ENCODE assay signal across 6 cellular contexts in the genomic region with DNA sequence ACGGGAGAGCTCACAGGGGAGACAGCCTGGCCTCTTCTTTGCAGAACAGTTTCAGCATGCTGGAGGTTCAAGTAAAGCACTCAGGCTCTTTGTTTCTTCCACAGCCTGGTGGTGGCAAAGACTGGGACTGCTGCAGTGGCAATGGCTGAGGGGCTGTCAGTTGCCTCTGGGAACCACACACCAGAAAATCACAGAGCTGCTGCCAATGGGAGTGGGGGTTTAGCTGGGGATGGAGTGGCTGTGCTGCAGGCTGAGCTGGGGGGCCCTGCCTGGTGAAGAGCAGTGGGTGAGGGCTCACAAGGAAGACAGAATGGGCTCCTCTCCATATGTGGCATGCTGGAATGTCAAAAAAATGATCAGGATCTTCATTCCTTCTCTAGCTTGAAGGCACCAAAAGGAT. TPM values are rescaled to one million over a fixed set of nuclear protein-coding genes. Genes with fewer than 3 reads are reported as not detected.
"Had no signal": no experiment of that assay in that cellular context is flagged by ENCODE, and none has a peak within 500 bp of the region (broad histone marks: within the 10 kb centered on the region; RNA-seq: fewer than 3 reads in every experiment).

No MANE protein-coding gene starts in this region.

- H3K4me1 Mint-ChIP-seq: IgD-negative memory B cell had no signal

- H3K27me3 Mint-ChIP-seq: IgD-negative memory B cell had no signal

- H3K27ac ChIP-seq: HL-60 had no signal

- H3K4me3 ChIP-seq: K562 had no signal

- FAIRE-seq: HepG2, HTR-8/SVneo, K562 had no signal

- H3K36me3 Mint-ChIP-seq: IgD-negative memory B cell had no signal

RNA-seq across cellular contexts. Expression of a gene that starts 25.6 kb away (rescaled TPM):
- total RNA-seq: HepG2, HT-29 had no signal
- polyA plus RNA-seq: HepG2, IgD-negative memory B cell, K562 had no signal
